ENCODE assay signal across 8 cellular contexts in the genomic region with DNA sequence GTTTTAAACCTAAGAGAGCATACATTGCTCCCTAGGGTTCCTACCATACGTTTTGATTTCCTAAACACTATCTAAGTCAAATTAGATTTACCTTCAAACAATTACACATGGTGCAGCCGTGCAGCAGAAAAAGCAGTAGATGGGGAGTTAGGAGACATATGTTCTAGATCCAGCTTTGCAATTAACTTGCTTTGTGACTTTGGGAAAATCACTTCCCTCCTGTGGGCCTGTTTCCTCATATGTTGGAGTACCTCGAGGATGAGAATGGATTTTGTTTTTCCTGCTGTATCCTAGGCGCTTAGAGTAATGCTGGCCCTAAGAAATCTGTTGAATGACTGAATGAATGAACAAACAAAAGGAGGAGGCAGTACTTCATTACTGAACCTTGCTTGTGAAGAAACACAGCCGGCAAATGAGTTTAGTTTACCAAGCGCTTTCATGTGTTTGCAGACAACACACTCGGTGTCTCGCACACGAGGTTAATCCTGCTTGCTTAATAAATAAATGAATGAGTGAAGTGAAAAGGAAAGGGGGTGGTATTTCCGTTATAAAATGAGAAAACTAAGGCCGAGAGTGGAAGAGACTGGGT. TPM values are rescaled to one million over a fixed set of nuclear protein-coding genes. Genes with fewer than 3 reads are reported as not detected.
A peak's percentile ranks its signal among the peaks of the same experiment; 100 is the strongest.
DNase-seq lines count a peak whose midpoint lies in the region; ATAC-seq, FAIRE-seq and TF ChIP-seq lines count a peak whose summit lies in the region.

No MANE protein-coding gene starts in this region.

- BruUV-seq in endothelial cell of umbilical vein (replicated peaks; lab: Mats Ljungman, UMichigan), result TSS peak; percentile 62

- H3K4me1 Mint-ChIP-seq in osteocyte (ENCODE audit: unreplicated experiment), result peaks cover 40% of the 10 kb centered on the region

- H3K27me3 ChIP-seq in BE2C, result no peaks in the 10 kb centered on the region
- H3K27me3 ChIP-seq in Peyer's patch, result no peaks in the 10 kb centered on the region
- H3K27me3 ChIP-seq in endothelial cell of umbilical vein (ENCODE audit: control insufficient read depth in 2 of 2, insufficient read depth in 2 of 2, low read length in 2 of 2), result no peaks in the 10 kb centered on the region

- POLR2A ChIA-PET in endothelial cell of umbilical vein (lab: Charles Lee), result interaction anchor here (0.8 to 1.0 kb wide), 3 partner anchors 10 to 304 kb away, joined by 3 to 8 read pairs (median 5); no protein-coding TSS in a partner anchor

- peaks cover 36% of the 10 kb centered on the region for H3K36me3 ChIP-seq in BE2C
- H3K36me3 ChIP-seq in Peyer's patch, result peaks cover 0 to 29% (median 0%) of the 10 kb centered on the region in 3 donors
- H3K36me3 ChIP-seq in endothelial cell of umbilical vein (ENCODE audit: control insufficient read depth in 2 of 2, extremely low read depth in 1 of 2, insufficient read depth in 2 of 2, low read length in 2 of 2), result peaks cover 3 to 4% of the 10 kb centered on the region in 2 experiments

- H3K4me1 ChIP-seq in BE2C (no peaks in the 10 kb centered on the region), Peyer's patch (peaks cover 0 to 37% (median 9%) of the 10 kb centered on the region in 4 donors), endothelial cell of umbilical vein (ENCODE audit: control insufficient read depth, extremely low read depth, insufficient read depth, low read length) (peaks cover 26% of the 10 kb centered on the region)

- TF ChIP-seq CTCF in BE2C (IDR thresholded peaks at IDR 0.05; ENCODE audit: low read depth, low read length) (no peak), Peyer's patch (IDR thresholded peaks at IDR 0.05) (no peak), endothelial cell of umbilical vein (IDR thresholded peaks at IDR 0.05; ENCODE audit: extremely low read depth in 1 of 2, insufficient read depth in 1 of 2, low read depth in 1 of 2, low read length in 2 of 2) (no peak), osteocyte (IDR thresholded peaks at IDR 0.05) (no peak)

- H4K20me1 ChIP-seq in endothelial cell of umbilical vein (replicated peaks; ENCODE audit: control insufficient read depth, extremely low read depth, insufficient read depth, low read length), result no peaks in the 10 kb centered on the region

- H3K4me2 ChIP-seq in endothelial cell of umbilical vein (ENCODE audit: insufficient read depth, low read length), result peak overlapping the region; percentile 98

- H3K4me3 ChIP-seq in BE2C (ENCODE audit: low read depth, low read length) (peak overlapping the region; percentile 96), Peyer's patch (peak overlapping the region; percentile 58 to 91 (median 76)), endothelial cell of umbilical vein (replicated peaks in 1 of 3; ENCODE audit: insufficient read depth in 1 of 3, low read depth in 1 of 3, low read length in 3 of 3) (peak overlapping the region; percentile 61 to 97 (median 92))

- H2AFZ ChIP-seq in endothelial cell of umbilical vein (ENCODE audit: low read depth, low read length), result peak overlapping the region; percentile 99

- peak overlapping the region; percentile 86 to 92 (median 86) for H3K27ac ChIP-seq in Peyer's patch
- peak overlapping the region; percentile 87 for H3K27ac ChIP-seq in endothelial cell of umbilical vein (ENCODE audit: insufficient read depth, low read depth, low read length)

- no peaks in the 10 kb centered on the region for H3K27me3 Mint-ChIP-seq in osteocyte (ENCODE audit: unreplicated experiment)

- TF ChIP-seq POLR2A in Peyer's patch (IDR thresholded peaks at IDR 0.05) (no peak), endothelial cell of umbilical vein (IDR thresholded peaks at IDR 0.05; ENCODE audit: low read depth, low read length) (no peak)

- peak; percentile 0 for ATAC-seq in GM19452 (IDR thresholded peaks at IDR 0.05; ENCODE audit: unreplicated experiment)
- no peak for ATAC-seq in HG03457 (IDR thresholded peaks at IDR 0.05; ENCODE audit: unreplicated experiment)

- dilution Hi-C loops in endothelial cell of umbilical vein (cut with MboI; ENCODE audit: extremely low pct_ligation_motif_present, low sequenced_read_pairs), result no loop called here

- no peaks in the 10 kb centered on the region for H3K9me3 ChIP-seq in BE2C
- H3K9me3 ChIP-seq in Peyer's patch, result peaks cover 0 to under 1% (median 0%) of the 10 kb centered on the region in 4 donors
- no peaks in the 10 kb centered on the region for H3K9me3 ChIP-seq in endothelial cell of umbilical vein (replicated peaks; ENCODE audit: control insufficient read depth, insufficient read depth, low read length)

- H3K4me3 Mint-ChIP-seq in osteocyte (ENCODE audit: unreplicated experiment), result peak overlapping the region; percentile 99

- peaks cover 42% of the 10 kb centered on the region for H3K36me3 Mint-ChIP-seq in osteocyte (ENCODE audit: unreplicated experiment)

- peak; percentile 46 for FAIRE-seq in endothelial cell of umbilical vein (lab: Jason Lieb, UNC)

- CTCF ChIA-PET in endothelial cell of umbilical vein (lab: Charles Lee), result interaction anchor here (0.5 to 2.2 kb wide), 7 partner anchors 10 to 1824 kb away, joined by 3 to 22 read pairs (median 3); no protein-coding TSS in a partner anchor

- peaks cover 27% of the 10 kb centered on the region for H3K9me3 Mint-ChIP-seq in osteocyte (ENCODE audit: unreplicated experiment)

- H3K9ac ChIP-seq in endothelial cell of umbilical vein (replicated peaks; ENCODE audit: extremely low read depth, insufficient read depth, low read length), result peak overlapping the region; percentile 93

- peak overlapping the region; percentile 99 for H3K27ac Mint-ChIP-seq in osteocyte (ENCODE audit: unreplicated experiment)

- DNase-seq in BE2C, result no peak
- DNase-seq in Peyer's patch, result no peak
- DNase-seq in endothelial cell of umbilical vein (ENCODE audit: low read depth, low spot score), result no peak
- DNase-seq in osteocyte (ENCODE audit: extremely low spot score, unreplicated experiment), result no peak
- no peak for DNase-seq in stimulated activated naive CD4-positive, alpha-beta T cell (lab: John Stamatoyannopoulos, UW)
- no peak for DNase-seq in COLO668 (lab: John Stamatoyannopoulos, UW; ENCODE audit: unreplicated experiment)

- H3K79me2 ChIP-seq in endothelial cell of umbilical vein (ENCODE audit: control insufficient read depth, insufficient read depth, low read length), result peaks cover 76% of the 10 kb centered on the region

- no peaks in the 10 kb centered on the region for H3K9me1 ChIP-seq in endothelial cell of umbilical vein (replicated peaks; ENCODE audit: control insufficient read depth, extremely low read depth, insufficient read depth, low read length)

- intact Hi-C loops in endothelial cell of umbilical vein (cut with micrococcal nuclease), result loop anchor here (1.0 to 5.0 kb wide), 6 partner anchors 10 to 1575 kb away; a partner anchor contains a TSS

RNA-seq across cellular contexts. Expression of a gene that starts 0.6 kb away (rescaled TPM):
- 17.1 TPM for polyA plus RNA-seq in BE2C (2012; ENCODE audit: insufficient read depth, insufficient read length, low read depth)
- total RNA-seq in Peyer's patch (10 to 100 TPM in 1 of 4 donors, 1 to 10 TPM in 3; 5.3 to 10.7 (median 8.9) TPM), endothelial cell of umbilical vein (8.6 and 9.7 TPM in 2 replicates), osteocyte (6.6 and 7.4 TPM in 2 replicates)
- polyA plus RNA-seq in endothelial cell of umbilical vein, result 5.1 and 5.7 TPM in 2 replicates
- polyA plus RNA-seq in endothelial cell of umbilical vein (2011; cell fraction: cytosol; rRNA removed), result 7.2 and 7.4 TPM in 2 replicates
- polyA plus RNA-seq in endothelial cell of umbilical vein (2011; cell fraction: nucleus; rRNA removed), result 3.0 and 4.2 TPM in 2 replicates
- polyA plus RNA-seq in endothelial cell of umbilical vein (2012), result 11.2 and 13.3 TPM in 2 replicates
- 1.3 and 2.4 TPM in 2 replicates for polyA minus RNA-seq in endothelial cell of umbilical vein
- polyA minus RNA-seq in endothelial cell of umbilical vein (2011; cell fraction: cytosol; rRNA and poly(A)+ RNA removed), result 2.0 TPM
- polyA minus RNA-seq in endothelial cell of umbilical vein (2011; cell fraction: nucleus; rRNA and poly(A)+ RNA removed), result 2.4 and 4.8 TPM in 2 replicates

RNA-seq across cellular contexts. Expression of a gene that starts 0.8 kb away (rescaled TPM):
- polyA plus RNA-seq in BE2C (2012; ENCODE audit: insufficient read depth, insufficient read length, low read depth), result 4.8 TPM
- total RNA-seq in Peyer's patch (10 to 100 TPM; 22.8 to 33.0 (median 25.7) TPM), endothelial cell of umbilical vein (14.4 and 14.6 TPM in 2 replicates), osteocyte (17.3 and 19.0 TPM in 2 replicates)
- 2.5 and 3.3 TPM in 2 replicates for polyA plus RNA-seq in endothelial cell of umbilical vein
- 4.1 and 4.7 TPM in 2 replicates for polyA plus RNA-seq in endothelial cell of umbilical vein (2011; cell fraction: cytosol; rRNA removed)
- polyA plus RNA-seq in endothelial cell of umbilical vein (2011; cell fraction: nucleus; rRNA removed), result 17.7 and 17.9 TPM in 2 replicates
- 10.7 and 14.1 TPM in 2 replicates for polyA plus RNA-seq in endothelial cell of umbilical vein (2012)
- 5.8 and 6.2 TPM in 2 replicates for polyA minus RNA-seq in endothelial cell of umbilical vein
- 2.0 TPM for polyA minus RNA-seq in endothelial cell of umbilical vein (2011; cell fraction: cytosol; rRNA and poly(A)+ RNA removed)
- polyA minus RNA-seq in endothelial cell of umbilical vein (2011; cell fraction: nucleus; rRNA and poly(A)+ RNA removed), result 16.0 and 16.6 TPM in 2 replicates

RNA-seq across cellular contexts. Expression of a gene that starts 13.0 kb away (rescaled TPM):
- polyA plus RNA-seq in BE2C (2012; ENCODE audit: insufficient read depth, insufficient read length, low read depth), result 0.22 TPM
- 1 to 10 TPM in 1 of 4 donors, not detected in 3; 1.2 TPM for total RNA-seq in Peyer's patch
- total RNA-seq in endothelial cell of umbilical vein, result not detected in 2 replicates
- 0.01 TPM in 1 of 2 replicates, not detected in the other for polyA plus RNA-seq in endothelial cell of umbilical vein
- 0.03 TPM in 1 of 2 replicates, not detected in the other for polyA plus RNA-seq in endothelial cell of umbilical vein (2011; cell fraction: cytosol; rRNA removed)
- polyA plus RNA-seq in endothelial cell of umbilical vein (2011; cell fraction: nucleus; rRNA removed), result 0.11 and 0.20 TPM in 2 replicates
- polyA plus RNA-seq in endothelial cell of umbilical vein (2012), result not detected in 2 replicates
- polyA minus RNA-seq in endothelial cell of umbilical vein, result not detected in 2 replicates
- polyA minus RNA-seq in endothelial cell of umbilical vein (2011; cell fraction: cytosol; rRNA and poly(A)+ RNA removed), result not detected
- 0.53 TPM in 1 of 2 replicates, not detected in the other for polyA minus RNA-seq in endothelial cell of umbilical vein (2011; cell fraction: nucleus; rRNA and poly(A)+ RNA removed)
- 0.13 TPM in 1 of 2 replicates, not detected in the other for total RNA-seq in osteocyte

RNA-seq across cellular contexts. Expression of a gene that starts 37.7 kb away (rescaled TPM):
- 0.57 TPM for polyA plus RNA-seq in BE2C (2012; ENCODE audit: insufficient read depth, insufficient read length, low read depth)
- total RNA-seq in Peyer's patch (over 10,000 TPM in 2 of 4 donors, 1,000 to 10,000 TPM in 1, 100 to 1,000 TPM in 1; 852 to 11,538 (median 10,067) TPM), endothelial cell of umbilical vein (not detected in 2 replicates), osteocyte (not detected in 2 replicates)
- polyA plus RNA-seq in endothelial cell of umbilical vein, result not detected in 2 replicates
- not detected in 2 replicates for polyA plus RNA-seq in endothelial cell of umbilical vein (2011; cell fraction: cytosol; rRNA removed)
- polyA plus RNA-seq in endothelial cell of umbilical vein (2011; cell fraction: nucleus; rRNA removed), result not detected in 2 replicates
- not detected in 2 replicates for polyA plus RNA-seq in endothelial cell of umbilical vein (2012)
- not detected in 2 replicates for polyA minus RNA-seq in endothelial cell of umbilical vein
- polyA minus RNA-seq in endothelial cell of umbilical vein (2011; cell fraction: cytosol; rRNA and poly(A)+ RNA removed), result not detected
- not detected in 2 replicates for polyA minus RNA-seq in endothelial cell of umbilical vein (2011; cell fraction: nucleus; rRNA and poly(A)+ RNA removed)
